In genomic region chr4:168794092-168794707, GRCh38 we compare ENCODE assay signal across 17 cellular contexts.
"Had no signal": no experiment of that assay in that cellular context is flagged by ENCODE, and none has a peak within 500 bp of the region (broad histone marks: within the 10 kb centered on the region; RNA-seq: fewer than 3 reads in every experiment).

No MANE protein-coding gene starts in this region.

- H3K36me3 Mint-ChIP-seq: activated naive CD8-positive, alpha-beta T cell treated with anti-CD3 and anti-CD28 coated beads, Interleukin-2, amount 10 ng/mL, durations not matched to agents 7 days and 5 days; natural killer cell had no signal

- H3K9me3 Mint-ChIP-seq: activated naive CD8-positive, alpha-beta T cell treated with anti-CD3 and anti-CD28 coated beads, Interleukin-2, amount 10 ng/mL, durations not matched to agents 7 days and 5 days; natural killer cell; T-helper 2 cell treated with Interferon-gamma antibody and Interleukin-4, amounts not matched to agents 5 μg/mL and 100 μg/mL, for 36 hours had no signal

- H3K9me3 ChIP-seq: stomach, testis had no signal

- H3K27me3 ChIP-seq: brain microvascular endothelial cell, stomach, testis had no signal

- ATAC-seq: esophagus mucosa, left lobe of liver, natural killer cell, sciatic nerve had no signal

- DNase-seq: activated CD4-positive, alpha-beta T cell treated with anti-CD3 and anti-CD28 coated beads, Interleukin-2, amount 50 U/mL, for 1 hour; activated naive CD4-positive, alpha-beta T cell; activated naive CD8-positive, alpha-beta T cell treated with anti-CD3 and anti-CD28 coated beads, Interleukin-2, amount 10 ng/mL, durations not matched to agents 7 days and 5 days; activated T-cell treated with anti-CD3 and anti-CD28 coated beads for 4 hours; brain microvascular endothelial cell; cerebellar nuclear complex; islet precursor cell; natural killer cell; occipital lobe; stimulated activated CD4-positive, alpha-beta T cell treated with anti-CD3 and anti-CD28 coated beads, Interleukin-12 subunit alpha, Interleukin-12 subunit beta, amount 100 ng/mL, for 4 hours; stimulated activated CD4-positive, alpha-beta T cell treated with anti-CD3 and anti-CD28 coated beads, Interleukin-2, amount 100 ng/mL, for 24 hours; stomach; testis had no signal

- H3K4me1 Mint-ChIP-seq: activated naive CD8-positive, alpha-beta T cell treated with anti-CD3 and anti-CD28 coated beads, Interleukin-2, amount 10 ng/mL, durations not matched to agents 7 days and 5 days; natural killer cell had no signal

- H3K27ac Mint-ChIP-seq: activated naive CD8-positive, alpha-beta T cell treated with anti-CD3 and anti-CD28 coated beads, Interleukin-2, amount 10 ng/mL, durations not matched to agents 7 days and 5 days; natural killer cell; T-helper 2 cell treated with Interferon-gamma antibody and Interleukin-4, amounts not matched to agents 5 μg/mL and 100 μg/mL, for 36 hours had no signal

- H3K27ac ChIP-seq: brain microvascular endothelial cell, stomach, testis had no signal

- H3K4me3 Mint-ChIP-seq: activated naive CD8-positive, alpha-beta T cell treated with anti-CD3 and anti-CD28 coated beads, Interleukin-2, amount 10 ng/mL, durations not matched to agents 7 days and 5 days; natural killer cell; T-helper 2 cell treated with Interferon-gamma antibody and Interleukin-4, amounts not matched to agents 5 μg/mL and 100 μg/mL, for 36 hours had no signal

- H3K27me3 Mint-ChIP-seq: activated naive CD8-positive, alpha-beta T cell treated with anti-CD3 and anti-CD28 coated beads, Interleukin-2, amount 10 ng/mL, durations not matched to agents 7 days and 5 days had no signal

- H3K36me3 ChIP-seq: brain microvascular endothelial cell, stomach had no signal

- H3K4me3 ChIP-seq: stomach had no signal
